17 cellular contexts compared by ENCODE assay signal in genomic region chr6:52547647-52548352, GRCh38. TPM values are rescaled to one million over a fixed set of nuclear protein-coding genes. Genes with fewer than 3 reads are reported as not detected.
A peak's percentile ranks its signal among the peaks of the same experiment; 100 is the strongest.
DNase-seq lines count a peak whose midpoint lies in the region; TF ChIP-seq lines count a peak whose summit lies in the region.
"Had no signal": no experiment of that assay in that cellular context is flagged by ENCODE, and none has a peak within 500 bp of the region (broad histone marks: within the 10 kb centered on the region; RNA-seq: fewer than 3 reads in every experiment).

No MANE protein-coding gene starts in this region.

- DNase-seq in HFFc6 (peak; percentile 32), SJCRH30 (peak in 1 of 2 experiments; percentile 26), fibroblast of lung (ENCODE audit: low read depth in 2 of 2) (peak; percentile 75 to 87), osteoblast (ENCODE audit: insufficient read length, low spot score, missing footprints) (no peak), NCI-H510A (lab: John Stamatoyannopoulos, UW) (no peak), T-helper 1 cell (no peak), NCI-H524 (lab: John Stamatoyannopoulos, UW) (no peak), HuH-7 (ENCODE audit: low spot score) (no peak)
- DNase-seq: dorsolateral prefrontal cortex; foreskin melanocyte; Kasumi-1; NCI-H2029 treated with DMSO at 0.1 percent for 48 hours; NK-92 treated with Interleukin-12 subunit alpha and Interleukin-12 subunit beta, amount 100 ng/mL, for 24 hours; stimulated activated CD4-positive, alpha-beta T cell treated with anti-CD3 and anti-CD28 coated beads, Interleukin-4, amount 100 ng/mL, for 24 hours; stimulated activated naive B cell treated with anti-CD40 and anti-IgM and Interleukin-4, amounts not matched to agents 10 μg/mL and 1 μg/mL and 100 μg/mL, for 72 hours had no signal

- peaks cover 100% of the 10 kb centered on the region for H3K4me1 Mint-ChIP-seq in HFFc6 (ENCODE audit: low read depth)

- H2AFZ ChIP-seq in fibroblast of lung (ENCODE audit: low read length) = no peak overlapping the region
- H2AFZ ChIP-seq in osteoblast (ENCODE audit: low read length) = no peak overlapping the region

- TF ChIP-seq CTCF in HFFc6 (IDR thresholded peaks at IDR 0.05) = no peak
- TF ChIP-seq CTCF in fibroblast of lung (conservative IDR thresholded peaks at IDR 0.05 in 1 of 2, IDR thresholded peaks at IDR 0.05 in 1 of 2; ENCODE audit: low read depth in 1 of 2, low read length in 2 of 2) = no peak
- no peak for TF ChIP-seq CTCF in osteoblast (IDR thresholded peaks at IDR 0.05; ENCODE audit: extremely low read depth, low read depth, low read length)

- H3K36me3 Mint-ChIP-seq in HFFc6 (ENCODE audit: low read depth) = peaks cover 60% of the 10 kb centered on the region
- H3K36me3 Mint-ChIP-seq: stimulated activated naive B cell treated with anti-CD40 and anti-IgM and Interleukin-4, amounts not matched to agents 10 μg/mL and 1 μg/mL and 100 μg/mL, for 72 hours had no signal

- H3K9me3 Mint-ChIP-seq in HFFc6 = no peaks in the 10 kb centered on the region
- H3K9me3 Mint-ChIP-seq: stimulated activated naive B cell treated with anti-CD40 and anti-IgM and Interleukin-4, amounts not matched to agents 10 μg/mL and 1 μg/mL and 100 μg/mL, for 72 hours had no signal

- H3K27ac ChIP-seq in SJCRH30 (peak overlapping the region; percentile 96), fibroblast of lung (ENCODE audit: insufficient read depth, low read length) (peak overlapping the region; percentile 82), osteoblast (ENCODE audit: low read depth, low read length) (peak overlapping the region; percentile 82)
- H3K27ac ChIP-seq: adrenal gland, dorsolateral prefrontal cortex, right atrium auricular region had no signal

- H3K79me2 ChIP-seq in fibroblast of lung (ENCODE audit: control insufficient read depth, insufficient read depth, low read length) = peaks cover 100% of the 10 kb centered on the region
- peaks cover 99% of the 10 kb centered on the region for H3K79me2 ChIP-seq in osteoblast (ENCODE audit: insufficient read depth, low read length)

- H3K36me3 ChIP-seq in SJCRH30 = peaks cover 8% of the 10 kb centered on the region; the same call in 1 of the 2 replicates
- H3K36me3 ChIP-seq in fibroblast of lung (ENCODE audit: control insufficient read depth, insufficient read depth, low read length) = peaks cover 5% of the 10 kb centered on the region
- H3K36me3 ChIP-seq in osteoblast (ENCODE audit: insufficient read depth, low read length) = peaks cover 47% of the 10 kb centered on the region
- H3K36me3 ChIP-seq: adrenal gland, right atrium auricular region had no signal

- H4K20me1 ChIP-seq in fibroblast of lung (ENCODE audit: control insufficient read depth, extremely low read depth, insufficient read depth, low read length) (no peaks in the 10 kb centered on the region), osteoblast (ENCODE audit: insufficient read depth, low read length) (peaks cover 9% of the 10 kb centered on the region)

- H3K27me3 Mint-ChIP-seq in HFFc6 (ENCODE audit: insufficient read depth) = peaks cover 4% of the 10 kb centered on the region; the same call in 1 of the 2 replicates
- H3K27me3 Mint-ChIP-seq: stimulated activated naive B cell treated with anti-CD40 and anti-IgM and Interleukin-4, amounts not matched to agents 10 μg/mL and 1 μg/mL and 100 μg/mL, for 72 hours had no signal

- H3K4me2 ChIP-seq in fibroblast of lung (ENCODE audit: extremely low read depth, insufficient read depth, low read length) = peak overlapping the region; percentile 33
- peak overlapping the region; percentile 25 for H3K4me2 ChIP-seq in osteoblast (ENCODE audit: insufficient read depth, low read length)

- H3K4me1 ChIP-seq in SJCRH30 (peaks cover 79% of the 10 kb centered on the region), fibroblast of lung (ENCODE audit: control insufficient read depth, extremely low read depth, insufficient read depth, low read length) (peaks cover 70% of the 10 kb centered on the region), osteoblast (ENCODE audit: insufficient read depth, low read length) (peaks cover 99% of the 10 kb centered on the region)

- H3K4me3 ChIP-seq in SJCRH30 (no peak overlapping the region), fibroblast of lung (replicated peaks in 1 of 4; ENCODE audit: control extremely low read depth in 1 of 4, insufficient read depth in 1 of 4, low read depth in 3 of 4, low read length in 4 of 4) (no peak overlapping the region), osteoblast (ENCODE audit: insufficient read depth, low read length) (no peak overlapping the region)
- H3K4me3 ChIP-seq: adrenal gland, dorsolateral prefrontal cortex, right atrium auricular region had no signal

- no peak overlapping the region for H3K9ac ChIP-seq in fibroblast of lung (ENCODE audit: insufficient read depth, low read length)

- H3K4me3 Mint-ChIP-seq in HFFc6 = peak overlapping the region; percentile 82
- H3K4me3 Mint-ChIP-seq: stimulated activated naive B cell treated with anti-CD40 and anti-IgM and Interleukin-4, amounts not matched to agents 10 μg/mL and 1 μg/mL and 100 μg/mL, for 72 hours had no signal

- H3K27ac Mint-ChIP-seq in HFFc6 = peak overlapping the region; percentile 95
- H3K27ac Mint-ChIP-seq: stimulated activated naive B cell treated with anti-CD40 and anti-IgM and Interleukin-4, amounts not matched to agents 10 μg/mL and 1 μg/mL and 100 μg/mL, for 72 hours had no signal

- H3K9me3 ChIP-seq in SJCRH30 (replicated peaks) (no peaks in the 10 kb centered on the region), fibroblast of lung (ENCODE audit: control insufficient read depth, insufficient read depth, low read depth, low read length) (no peaks in the 10 kb centered on the region), osteoblast (ENCODE audit: low read depth, low read length) (no peaks in the 10 kb centered on the region)
- H3K9me3 ChIP-seq: adrenal gland, right atrium auricular region had no signal

- H3K27me3 ChIP-seq in SJCRH30 (no peaks in the 10 kb centered on the region), fibroblast of lung (ENCODE audit: control insufficient read depth, insufficient read depth, low read length) (no peaks in the 10 kb centered on the region), osteoblast (ENCODE audit: insufficient read depth, low read length) (no peaks in the 10 kb centered on the region)
- H3K27me3 ChIP-seq: adrenal gland, dorsolateral prefrontal cortex, right atrium auricular region had no signal

RNA-seq across cellular contexts. Expression of gene TRAM2, which starts 29.1 kb away (rescaled TPM):
- 100 to 1,000 TPM; 191 to 235 (median 215) TPM for total RNA-seq in HFFc6 (2021; fragmentation: NEBNext Ultra II Directional; extraction: Animal tissue kit (Norgen Biotek cat#: 25700))
- total RNA-seq in SJCRH30 (2014; rRNA removed; shearing (Covaris generic)) = 28.4 and 28.8 TPM in 2 replicates
- total RNA-seq in fibroblast of lung (69.6 and 131 TPM in 2 replicates), osteoblast (129 and 155 TPM in 2 replicates)
- polyA plus RNA-seq in fibroblast of lung = 155 and 252 TPM in 2 replicates
- 107 and 217 TPM in 2 replicates for polyA plus RNA-seq in fibroblast of lung (2012)
- 254 and 398 TPM in 2 replicates for polyA minus RNA-seq in fibroblast of lung (ENCODE audit: low replicate concordance)

Comparison
In these comparisons a context has a peak if more than half of its experiments do, and no peak if none do; other contexts are left out.
1. DNase-seq: peak in HFFc6 (single experiment) and fibroblast of lung (2 of 2); none in osteoblast (single experiment), NCI-H510A (single experiment), T-helper 1 cell (0 of 5), NCI-H524 (0 of 2) and HuH-7 (single experiment).
2. Peak in every context shown above with its lines, with median percentiles within 50 percentile points of each other: H3K27ac ChIP-seq.